1 cellular context compared by ENCODE assay signal in genomic region chr11:126344291-126344970, GRCh38.
TF ChIP-seq lines count a peak whose summit lies in the region.

No MANE protein-coding gene starts in this region.

TF ChIP-seq in IMR-90, 13 proteins besides CTCF, POLR2A, EP300 and RAD21:
- TF ChIP-seq NFE2L2 (IDR thresholded peaks at IDR 0.05; ENCODE audit: low read depth, low read length) (no peak), MAZ (IDR thresholded peaks at IDR 0.05; ENCODE audit: borderline replicate concordance, low read depth, low read length) (no peak), RFX5 (IDR thresholded peaks at IDR 0.05; ENCODE audit: low read depth, low read length) (no peak), SMC3 (IDR thresholded peaks at IDR 0.05; ENCODE audit: low read depth, low read length) (no peak), MXI1 (IDR thresholded peaks at IDR 0.05; ENCODE audit: borderline replicate concordance, low read depth, low read length) (no peak), FOS (IDR thresholded peaks at IDR 0.05; ENCODE audit: low read depth, low read length) (no peak)
